ENCODE assay signal across 18 cellular contexts in genomic region chr15:36557364-36557763, GRCh38.
"Had no signal": no experiment of that assay in that cellular context is flagged by ENCODE, and none has a peak within 500 bp of the region (broad histone marks: within the 10 kb centered on the region; RNA-seq: fewer than 3 reads in every experiment).

No MANE protein-coding gene starts in this region.

- H3K27ac ChIP-seq: brain microvascular endothelial cell, esophagus muscularis mucosa, thyroid gland, uterus had no signal

- H3K9me3 ChIP-seq: esophagus muscularis mucosa, thyroid gland, uterus had no signal

- ATAC-seq: activated T-helper 17 cell treated with anti-CD3 and anti-CD28 coated beads, Interleukin-2, amount 50 U/mL, for 72 hours; left ventricle myocardium superior; natural killer cell treated with Interleukin-12 subunit alpha and Interleukin-12 subunit beta and Interleukin-15 and Interleukin-18, amount 100 ng/mL, for 72 hours; stimulated activated naive B cell treated with anti-CD40 and anti-IgM and Interleukin-4, amounts not matched to agents 10 μg/mL and 1 μg/mL and 100 μg/mL, for 72 hours had no signal

- H3K36me3 ChIP-seq: brain microvascular endothelial cell, esophagus muscularis mucosa, thyroid gland, uterus had no signal

- H3K4me1 ChIP-seq: esophagus muscularis mucosa, thyroid gland, uterus had no signal

- DNase-seq: activated CD4-positive, alpha-beta T cell treated with anti-CD3 and anti-CD28 coated beads for 1 hour; activated CD4-positive, alpha-beta T cell treated with anti-CD3 and anti-CD28 coated beads, Interleukin-2, amount 50 U/mL, for 4 hours; activated naive CD4-positive, alpha-beta T cell treated with Interleukin-2 at 50 U/mL for 16 hours; anterior cingulate cortex; brain microvascular endothelial cell; cortex of kidney; effector CD4-positive, alpha-beta T cell; hypothalamus; kidney glomerular epithelial cell; left ventricle myocardium superior; mesendoderm; stimulated activated CD4-positive, alpha-beta T cell treated with anti-CD3 and anti-CD28 coated beads, Interleukin-2, amount 100 ng/mL, for 48 hours; stimulated activated naive B cell treated with anti-CD40 and anti-IgM and Interleukin-4, amounts not matched to agents 10 μg/mL and 1 μg/mL and 100 μg/mL, for 72 hours; thyroid gland; uterus had no signal

- H3K27me3 ChIP-seq: brain microvascular endothelial cell, esophagus muscularis mucosa, thyroid gland, uterus had no signal

- H3K4me3 ChIP-seq: esophagus muscularis mucosa, thyroid gland, uterus had no signal
